20 cellular contexts compared by ENCODE assay signal in genomic region chr18:10460414-10461018, GRCh38. TPM values are rescaled to one million over a fixed set of nuclear protein-coding genes. Genes with fewer than 3 reads are reported as not detected.
DNase-seq lines count a peak whose midpoint lies in the region; ATAC-seq, FAIRE-seq and TF ChIP-seq lines count a peak whose summit lies in the region.
"Had no signal": no experiment of that assay in that cellular context is flagged by ENCODE, and none has a peak within 500 bp of the region (broad histone marks: within the 10 kb centered on the region; RNA-seq: fewer than 3 reads in every experiment).

No MANE protein-coding gene starts in this region.

- H2BK20ac ChIP-seq in H1 (ENCODE audit: low read length): no peak overlapping the region

- ATAC-seq in omental fat pad (ENCODE audit: low FRiP score) (no peak), HG02588 (IDR thresholded peaks at IDR 0.05; ENCODE audit: unreplicated experiment) (no peak)

- no peak for FAIRE-seq in H1 (lab: Jason Lieb, UNC)
- FAIRE-seq: A204.1, D721Med, G401.6, GM12891, H54 had no signal

- no peaks in the 10 kb centered on the region for H3K23me2 ChIP-seq in H1 (ENCODE audit: low read depth, low read length)

- no peak overlapping the region for H3K9ac ChIP-seq in H1 (replicated peaks in 1 of 4; ENCODE audit: extremely low read depth in 1 of 4, low read depth in 3 of 4, low read length in 3 of 4)
- H3K9ac ChIP-seq: GM23248 had no signal

- WGBS in H1 (ENCODE audit: extremely low coverage in 1 of 2, insufficient coverage in 1 of 2, insufficient read length in 1 of 2, insufficient replicate concordance in 2 of 2, low coverage in 1 of 2, low lambda C conversion rate in 2 of 2, missing lambda C conversion rate in 1 of 2), 2 experiments: 91% methylated on average over 4 of the region's 8 CpGs; no CpG with 5 or more reads in 1 of the 2 experiments
- WGBS in prostate gland: 92% methylated on average over 8 of the region's 8 CpGs

- DNase-seq in NCI-H69 (lab: John Stamatoyannopoulos, UW): peak; percentile 30
- DNase-seq in H1 (ENCODE audit: low read depth in 1 of 2, low spot score in 2 of 2): no peak
- peak; percentile 29 for DNase-seq in prostate gland (ENCODE audit: low spot score)
- DNase-seq in glomerular visceral epithelial cell (ENCODE audit: extremely low spot score): no peak
- no peak for DNase-seq in omental fat pad (ENCODE audit: low spot score)
- DNase-seq: AML-193; Caco-2; CD4-positive, alpha-beta T cell; GM23248; HCEC 1CT had no signal

- no peak overlapping the region for H2BK120ac ChIP-seq in H1 (replicated peaks; ENCODE audit: low read depth, low read length)

- POLR2A ChIA-PET in H1 (lab: Charles Lee; ENCODE audit: partially characterized antibody): no interaction called here

- no peak for TF ChIP-seq EP300 in H1 (IDR thresholded peaks at IDR 0.05; ENCODE audit: borderline replicate concordance in 1 of 2, low read depth in 2 of 2, low read length in 2 of 2)

- H3K4me3 ChIP-seq in H1 (ENCODE audit: extremely low read depth in 1 of 4, insufficient read depth in 2 of 4, low read depth in 3 of 4, low read length in 4 of 4) (no peak overlapping the region), prostate gland (no peak overlapping the region)
- H3K4me3 ChIP-seq: GM23248 had no signal

- no peaks in the 10 kb centered on the region for H3K79me1 ChIP-seq in H1 (ENCODE audit: low read depth, low read length)

- no peak overlapping the region for H3K18ac ChIP-seq in H1 (ENCODE audit: extremely low read depth, low read length)

- TF ChIP-seq CTCF in H1 (IDR thresholded peaks at IDR 0.05; ENCODE audit: control extremely low read depth in 1 of 3, insufficient read depth in 1 of 3, low read depth in 1 of 3, low read length in 3 of 3): no peak
- no peak for TF ChIP-seq CTCF in prostate gland (IDR thresholded peaks at IDR 0.05)
- no peak for TF ChIP-seq CTCF in omental fat pad (IDR thresholded peaks at IDR 0.05)

- TF ChIP-seq POLR2A in H1 (IDR thresholded peaks at IDR 0.05; ENCODE audit: control extremely low read depth in 1 of 2, low read depth in 2 of 2, low read length in 2 of 2): no peak
- TF ChIP-seq POLR2A in prostate gland (IDR thresholded peaks at IDR 0.05): no peak

- no peak overlapping the region for H3K23ac ChIP-seq in H1 (ENCODE audit: insufficient read length)

- no peaks in the 10 kb centered on the region for H3K79me2 ChIP-seq in H1 (ENCODE audit: control insufficient read depth in 1 of 2, insufficient read depth in 2 of 2, low read length in 2 of 2)

- intact Hi-C loops in prostate gland (cut with DNase I): no loop called here

- no peak overlapping the region for H3K4ac ChIP-seq in H1 (replicated peaks; ENCODE audit: insufficient read length, low read depth, low read length)

- H3K36me3 ChIP-seq in H1 (ENCODE audit: control insufficient read depth in 2 of 4, insufficient read depth in 4 of 4, low read length in 3 of 4) (no peaks in the 10 kb centered on the region), prostate gland (no peaks in the 10 kb centered on the region)

- no peak overlapping the region for H4K5ac ChIP-seq in H1 (ENCODE audit: insufficient read length, low read depth, low read length)

- no peak overlapping the region for H2BK12ac ChIP-seq in H1 (ENCODE audit: low read depth, low read length)

- H3K4me1 ChIP-seq in H1 (replicated peaks in 1 of 4; ENCODE audit: control insufficient read depth in 3 of 4, insufficient read depth in 4 of 4, low read length in 3 of 4) (peaks cover 0 to 6% (median 2%) of the 10 kb centered on the region in 4 experiments; a peak in 5 of 7 replicates), prostate gland (replicated peaks) (peaks cover 2% of the 10 kb centered on the region)

- H2AK5ac ChIP-seq in H1 (ENCODE audit: low read depth, low read length): no peak overlapping the region

- no peak overlapping the region for H3K27ac ChIP-seq in H1 (ENCODE audit: low read depth, low read length)
- H3K27ac ChIP-seq in prostate gland: no peak overlapping the region
- H3K27ac ChIP-seq: C4-2B, GM23248, HL-60 had no signal

- no peak overlapping the region for H4K8ac ChIP-seq in H1 (ENCODE audit: extremely low read depth, insufficient read depth, low read length)

- CTCF ChIA-PET in H1 (lab: Charles Lee; ENCODE audit: partially characterized antibody): no interaction called here

- H3K27me3 ChIP-seq in H1 (replicated peaks in 1 of 4; ENCODE audit: control insufficient read depth in 3 of 4, extremely low read depth in 1 of 4, insufficient read depth in 3 of 4, low read length in 3 of 4) (peaks cover 5 to 15% (median 12%) of the 10 kb centered on the region in 4 experiments; a peak in 6 of 7 replicates), prostate gland (replicated peaks; ENCODE audit: insufficient read depth) (no peaks in the 10 kb centered on the region)

- H3K4me2 ChIP-seq in H1 (ENCODE audit: insufficient read depth in 1 of 2, low read depth in 2 of 2, low read length in 2 of 2): no peak overlapping the region

- peaks cover 0 to 2% of the 10 kb centered on the region in 2 experiments for H4K20me1 ChIP-seq in H1 (replicated peaks in 1 of 2; ENCODE audit: control insufficient read depth in 1 of 2, insufficient read depth in 2 of 2, low read length in 2 of 2)

- H2BK15ac ChIP-seq in H1 (ENCODE audit: low read length): no peak overlapping the region

- no peak overlapping the region for H3K14ac ChIP-seq in H1 (ENCODE audit: insufficient read length)

- no peak overlapping the region for H3K56ac ChIP-seq in H1 (replicated peaks; ENCODE audit: insufficient read length, low read depth, low read length)

- TF ChIP-seq RAD21 in H1 (IDR thresholded peaks at IDR 0.05 in 1 of 2, conservative IDR thresholded peaks at IDR 0.05 in 1 of 2; ENCODE audit: low read depth in 2 of 2, low read length in 2 of 2): no peak

- H4K91ac ChIP-seq in H1 (replicated peaks; ENCODE audit: insufficient read length, low read length): no peak overlapping the region

- H2BK5ac ChIP-seq in H1 (ENCODE audit: low read depth, low read length): no peak overlapping the region

- no peaks in the 10 kb centered on the region for H3K9me3 ChIP-seq in H1 (ENCODE audit: insufficient read depth in 2 of 2, low read depth in 1 of 2, low read length in 1 of 2)
- no peaks in the 10 kb centered on the region for H3K9me3 ChIP-seq in prostate gland
- H3K9me3 ChIP-seq: Caco-2 had no signal

- H2AFZ ChIP-seq in H1 (ENCODE audit: low read length): no peak overlapping the region
- H2AFZ ChIP-seq: GM23248 had no signal

TF ChIP-seq in H1, 55 proteins besides CTCF, POLR2A, EP300 and RAD21:
- TF ChIP-seq ZNF274 (IDR thresholded peaks at IDR 0.05; ENCODE audit: borderline replicate concordance, extremely low read depth, low read length) (no peak), USF2 (IDR thresholded peaks at IDR 0.05; ENCODE audit: low read length) (no peak), CEBPB (IDR thresholded peaks at IDR 0.05; ENCODE audit: low read depth, low read length) (peak; percentile 16; the same call in 1 of the 2 replicates)

RNA-seq across cellular contexts. Expression of gene APCDD1, which starts 6.1 kb away (rescaled TPM):
- 2.6 and 3.0 TPM in 2 replicates for total RNA-seq in H1 (2021; fragmentation: NEBNext Ultra II Directional; extraction: Animal tissue kit (Norgen Biotek cat#: 25700))
- 2.5 and 3.6 TPM in 2 replicates for polyA plus RNA-seq in H1 (2011; rRNA removed)
- 3.0 TPM for polyA plus RNA-seq in H1 (2011; cell fraction: cytosol; rRNA removed)
- 6.5 TPM for polyA plus RNA-seq in H1 (2011; cell fraction: nucleus; rRNA removed)
- polyA plus RNA-seq in H1 (2012, experiment 1 of 2): 1.9 to 5.4 TPM (median 4.1 TPM) in 4 replicates
- polyA plus RNA-seq in H1 (2012, experiment 2 of 2): 1.2 TPM
- 1.2 TPM for polyA plus RNA-seq in H1 (2013, experiment 1 of 2)
- polyA plus RNA-seq in H1 (2013, experiment 2 of 2): 1.3 TPM
- polyA minus RNA-seq in H1 (2011; rRNA and poly(A)+ RNA removed): 3.6 and 8.0 TPM in 2 replicates
- polyA minus RNA-seq in H1 (2011; cell fraction: cytosol; rRNA and poly(A)+ RNA removed): 3.2 TPM
- polyA minus RNA-seq in H1 (2011; cell fraction: nucleus; rRNA and poly(A)+ RNA removed): 4.3 TPM
- total RNA-seq in prostate gland (100 to 1,000 TPM in 1 of 2 donors, 10 to 100 TPM in 1; 41.0 to 126 TPM), omental fat pad (100 to 1,000 TPM; 119 to 252 (median 181) TPM)
- total RNA-seq: CD4-positive, alpha-beta T cell; GM23248; HT1080 had no signal
- polyA plus RNA-seq: IgD-negative memory B cell had no signal

Comparison
In these comparisons a context has a peak if more than half of its experiments do, and no peak if none do; other contexts are left out.
1. DNase-seq: peak in NCI-H69 (single experiment) and prostate gland (single experiment); none in H1 (0 of 2), glomerular visceral epithelial cell (single experiment) and omental fat pad (single experiment).
2. RNA of gene APCDD1, which starts 6.1 kb away (total RNA-seq): 119 to 252 TPM in omental fat pad and 41.0 to 126 TPM in prostate gland; 2.6 to 3.0 TPM in H1; every median in the first group is over 10 times any median in the second.